9 cellular contexts compared by ENCODE assay signal in genomic region chr10:102633282-102633681, GRCh38. TPM values are rescaled to one million over a fixed set of nuclear protein-coding genes. Genes with fewer than 3 reads are reported as not detected.
DNase-seq lines count a peak whose midpoint lies in the region; ATAC-seq, FAIRE-seq and TF ChIP-seq lines count a peak whose summit lies in the region.
"Had no signal": no experiment of that assay in that cellular context is flagged by ENCODE, and none has a peak within 500 bp of the region (broad histone marks: within the 10 kb centered on the region; RNA-seq: fewer than 3 reads in every experiment).

No MANE protein-coding gene starts in this region.

- H3K27me3 Mint-ChIP-seq in chondrocyte (ENCODE audit: low read depth) = no peaks in the 10 kb centered on the region

- DNase-seq in PC-3 (peak; percentile 26), chondrocyte (ENCODE audit: low spot score) (peak; percentile 59), GM19239 (ENCODE audit: insufficient read length, low spot score) (no peak), NCI-H1694 (lab: John Stamatoyannopoulos, UW) (no peak)

- H3K9me3 Mint-ChIP-seq in chondrocyte (ENCODE audit: low read depth) = no peaks in the 10 kb centered on the region

- ATAC-seq in PC-3 = peak; percentile 17; the same call in 1 of the 2 replicates
- no peak for ATAC-seq in HG03097 (IDR thresholded peaks at IDR 0.05; ENCODE audit: low FRiP score, unreplicated experiment)
- ATAC-seq in GM21619 (IDR thresholded peaks at IDR 0.05; ENCODE audit: unreplicated experiment) = no peak

- TF ChIP-seq CTCF in PC-3 (conservative IDR thresholded peaks at IDR 0.05; ENCODE audit: low read depth, low read length) = no peak
- TF ChIP-seq CTCF in chondrocyte (IDR thresholded peaks at IDR 0.05) = no peak

- H3K36me3 ChIP-seq in ACC112 (ENCODE audit: insufficient read depth, low read length) = no peaks in the 10 kb centered on the region
- no peaks in the 10 kb centered on the region for H3K36me3 ChIP-seq in PC-3 (ENCODE audit: low read depth, low read length)
- no peaks in the 10 kb centered on the region for H3K36me3 ChIP-seq in muscle layer of colon (ENCODE audit: insufficient read depth, low read length)

- peak overlapping the region; percentile 82 for H3K27ac Mint-ChIP-seq in chondrocyte (ENCODE audit: unreplicated experiment)

- H2AFZ ChIP-seq in ACC112 (ENCODE audit: low read length, unreplicated experiment) (peak overlapping the region; percentile 12), PC-3 (ENCODE audit: low read length) (no peak overlapping the region)

- POLR2A ChIA-PET in PC-3 (lab: Charles Lee; ENCODE audit: unreplicated experiment) = no interaction called here

- H3K27me3 ChIP-seq in ACC112 (ENCODE audit: insufficient read depth, low read length) (no peaks in the 10 kb centered on the region), PC-3 (ENCODE audit: low read length) (no peaks in the 10 kb centered on the region), muscle layer of colon (ENCODE audit: control insufficient read depth in 1 of 2, insufficient read depth in 2 of 2, low read length in 2 of 2) (no peaks in the 10 kb centered on the region)

- peaks cover 65% of the 10 kb centered on the region for H3K4me1 Mint-ChIP-seq in chondrocyte (ENCODE audit: low read depth)

- H3K79me2 ChIP-seq in ACC112 (ENCODE audit: control insufficient read depth, insufficient read depth, low read length, unreplicated experiment) (no peaks in the 10 kb centered on the region), PC-3 (ENCODE audit: low read length) (no peaks in the 10 kb centered on the region)

- CTCF ChIA-PET in PC-3 (lab: Charles Lee) = no interaction called here

- peaks cover 69% of the 10 kb centered on the region for H3K4me1 ChIP-seq in ACC112 (ENCODE audit: control insufficient read depth, insufficient read depth, low read length, unreplicated experiment)
- peaks cover 58% of the 10 kb centered on the region for H3K4me1 ChIP-seq in PC-3 (ENCODE audit: insufficient read depth, low read length)
- peaks cover 71% of the 10 kb centered on the region for H3K4me1 ChIP-seq in muscle layer of colon (ENCODE audit: insufficient read depth, low read length)

- no peaks in the 10 kb centered on the region for H3K9me2 ChIP-seq in PC-3 (replicated peaks; ENCODE audit: low read length)

- H3K9ac ChIP-seq in PC-3 (ENCODE audit: low read length) (no peak overlapping the region), muscle layer of colon (ENCODE audit: low read length) (no peak overlapping the region)

- peak overlapping the region; percentile 49 for H3K4me3 ChIP-seq in ACC112 (ENCODE audit: low read depth, low read length)
- no peak overlapping the region for H3K4me3 ChIP-seq in PC-3 (ENCODE audit: low read length)
- no peak overlapping the region for H3K4me3 ChIP-seq in muscle layer of colon (ENCODE audit: low read depth in 1 of 2, low read length in 2 of 2)
- H3K4me3 ChIP-seq: SK-N-MC had no signal

- no TSS peak for BruUV-seq in PC-3 (replicated peaks; lab: Mats Ljungman, UMichigan)

- intact Hi-C loops in PC-3 (cut with micrococcal nuclease) = no loop called here

- peak overlapping the region; percentile 26 for H3K4me3 Mint-ChIP-seq in chondrocyte (ENCODE audit: unreplicated experiment)

- H3K9me3 ChIP-seq in PC-3 (ENCODE audit: low read length) = no peaks in the 10 kb centered on the region
- no peaks in the 10 kb centered on the region for H3K9me3 ChIP-seq in muscle layer of colon (ENCODE audit: low read length)

- FAIRE-seq in GM19239 (lab: Jason Lieb, UNC) = no peak

- H3K4me2 ChIP-seq in PC-3 (ENCODE audit: low read length) = peak overlapping the region; percentile 46

- H4K20me1 ChIP-seq in PC-3 (ENCODE audit: low read length) = no peaks in the 10 kb centered on the region

- H3K27ac ChIP-seq in ACC112 (ENCODE audit: low read depth, low read length) (peak overlapping the region; percentile 85), PC-3 (ENCODE audit: low read length) (peak overlapping the region; percentile 36; the same call in 1 of the 2 replicates), muscle layer of colon (ENCODE audit: low read depth, low read length) (peak overlapping the region; percentile 85)
- H3K27ac ChIP-seq: SK-N-MC had no signal

- H3F3A ChIP-seq in PC-3 (ENCODE audit: low read length, unreplicated experiment) = no peaks in the 10 kb centered on the region

- no peaks in the 10 kb centered on the region for H3K36me3 Mint-ChIP-seq in chondrocyte (ENCODE audit: low read depth)

RNA-seq across cellular contexts. Expression of gene TRIM8, which starts 11.0 kb away (rescaled TPM):
- total RNA-seq in PC-3 (2014; rRNA removed) (61.4 and 103 TPM in 2 replicates), chondrocyte (40.3 to 74.4 TPM (median 66.8 TPM) in 3 replicates)

Comparison
In these comparisons a context has a peak if more than half of its experiments do, and no peak if none do; other contexts are left out.
1. DNase-seq: peak in PC-3 (single experiment) and chondrocyte (single experiment); none in GM19239 (single experiment) and NCI-H1694 (single experiment).
2. Peak in every context shown above with its lines, with median percentiles within 50 percentile points of each other: H3K27ac ChIP-seq.